14 cellular contexts compared by ENCODE assay signal in the genomic region with DNA sequence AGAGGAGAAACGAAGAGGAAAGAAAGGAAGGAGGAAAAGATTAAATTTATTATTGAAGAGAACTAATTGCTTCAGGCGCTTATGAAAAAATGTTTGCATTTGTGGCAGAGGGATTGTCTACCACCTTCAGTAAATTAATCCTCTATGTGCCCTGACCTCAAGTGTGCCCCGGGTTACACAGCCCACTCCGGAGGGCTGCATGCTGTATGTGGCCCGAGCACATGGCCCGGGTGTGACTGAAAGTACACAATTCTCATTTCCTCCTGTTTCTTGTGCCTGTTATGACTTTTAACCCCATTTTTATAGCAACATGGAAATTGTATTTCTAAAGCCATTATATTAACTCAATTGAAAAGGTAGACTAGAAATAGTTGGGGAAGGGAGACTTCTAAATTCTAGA. TPM values are rescaled to one million over a fixed set of nuclear protein-coding genes. Genes with fewer than 3 reads are reported as not detected.
A peak's percentile ranks its signal among the peaks of the same experiment; 100 is the strongest.
DNase-seq lines count a peak whose midpoint lies in the region; ATAC-seq and TF ChIP-seq lines count a peak whose summit lies in the region.
"Had no signal": no experiment of that assay in that cellular context is flagged by ENCODE, and none has a peak within 500 bp of the region (broad histone marks: within the 10 kb centered on the region; RNA-seq: fewer than 3 reads in every experiment).

No MANE protein-coding gene starts in this region.

- no peak overlapping the region for H3K4me3 Mint-ChIP-seq in mesothelial cell of epicardium
- H3K4me3 Mint-ChIP-seq: activated CD4-positive, alpha-beta T cell treated with anti-CD3 and anti-CD28 coated beads, Interleukin-2, amount 10 ng/mL, durations not matched to agents 24 days and 14 days; H9 had no signal

- no TSS peak for BruUV-seq in PC-3 (replicated peaks; lab: Mats Ljungman, UMichigan)

- no peaks in the 10 kb centered on the region for H3K36me3 ChIP-seq in PC-3 (ENCODE audit: low read depth, low read length)
- peaks cover 5% of the 10 kb centered on the region for H3K36me3 ChIP-seq in brain microvascular endothelial cell (replicated peaks)
- H3K36me3 ChIP-seq in suprapubic skin, result no peaks in the 10 kb centered on the region
- H3K36me3 ChIP-seq: BE2C, sigmoid colon, tibial artery had no signal

- H3K4me1 ChIP-seq in PC-3 (ENCODE audit: insufficient read depth, low read length) (peaks cover 23% of the 10 kb centered on the region), suprapubic skin (peaks cover 33% of the 10 kb centered on the region)
- H3K4me1 ChIP-seq: BE2C had no signal

- TF ChIP-seq EP300 in suprapubic skin (IDR thresholded peaks at IDR 0.05), result no peak

- H3K9me3 Mint-ChIP-seq in mesothelial cell of epicardium, result no peaks in the 10 kb centered on the region
- H3K9me3 Mint-ChIP-seq: activated CD4-positive, alpha-beta T cell treated with anti-CD3 and anti-CD28 coated beads, Interleukin-2, amount 10 ng/mL, durations not matched to agents 24 days and 14 days; H9 had no signal

- TF ChIP-seq CTCF in PC-3 (conservative IDR thresholded peaks at IDR 0.05; ENCODE audit: low read depth, low read length) (no peak), brain microvascular endothelial cell (IDR thresholded peaks at IDR 0.05; ENCODE audit: low read depth, low read length, missing control alignments) (no peak), mesothelial cell of epicardium (IDR thresholded peaks at IDR 0.05; ENCODE audit: unreplicated experiment) (no peak), suprapubic skin (IDR thresholded peaks at IDR 0.05) (no peak)

- peaks cover 4% of the 10 kb centered on the region for H3K36me3 Mint-ChIP-seq in mesothelial cell of epicardium

- DNase-seq in PC-3, result no peak
- DNase-seq in brain microvascular endothelial cell, result no peak
- no peak for DNase-seq in mesothelial cell of epicardium (ENCODE audit: low spot score in 2 of 2, unreplicated experiment in 2 of 2)
- DNase-seq in suprapubic skin (ENCODE audit: low spot score in 2 of 2), result no peak
- no peak for DNase-seq in NCI-H526 treated with DMSO at 0.1 percent for 48 hours (lab: John Stamatoyannopoulos, UW)
- no peak for DNase-seq in UCSD-AML1 (lab: John Stamatoyannopoulos, UW; ENCODE audit: unreplicated experiment)
- no peak for DNase-seq in SW 1271 (lab: John Stamatoyannopoulos, UW)
- DNase-seq: activated CD4-positive, alpha-beta T cell treated with anti-CD3 and anti-CD28 coated beads, Interleukin-2, amount 10 ng/mL, durations not matched to agents 24 days and 14 days; BE2C; H9; NCI-H146; NCI-H446 treated with DMSO at 0.1 percent for 48 hours; sigmoid colon; tibial artery had no signal

- H3K9me2 ChIP-seq in PC-3 (replicated peaks; ENCODE audit: low read length), result no peaks in the 10 kb centered on the region

- H3K4me1 Mint-ChIP-seq in mesothelial cell of epicardium, result peaks cover 79% of the 10 kb centered on the region
- H3K4me1 Mint-ChIP-seq: activated CD4-positive, alpha-beta T cell treated with anti-CD3 and anti-CD28 coated beads, Interleukin-2, amount 10 ng/mL, durations not matched to agents 24 days and 14 days had no signal

- H3K27me3 Mint-ChIP-seq in mesothelial cell of epicardium (ENCODE audit: low read depth), result no peaks in the 10 kb centered on the region

- H3K4me3 ChIP-seq in PC-3 (ENCODE audit: low read length) (no peak overlapping the region), brain microvascular endothelial cell (ENCODE audit: low read depth, low read length) (no peak overlapping the region), suprapubic skin (no peak overlapping the region)
- H3K4me3 ChIP-seq: sigmoid colon, tibial artery had no signal

- peak overlapping the region; percentile 12 for H3K27ac ChIP-seq in PC-3 (ENCODE audit: low read length)
- peak overlapping the region; percentile 23 for H3K27ac ChIP-seq in brain microvascular endothelial cell
- H3K27ac ChIP-seq in suprapubic skin, result peak overlapping the region; percentile 47
- H3K27ac ChIP-seq: sigmoid colon had no signal

- in situ Hi-C loops in brain microvascular endothelial cell (cut with HindIII; ENCODE audit: low pct_ligation_motif_present, low sequenced_read_pairs), result no loop called here

- 0 out of 2 replicates have a peak overlapping the region, but pooled peaks have one; percentile 8 for H2AFZ ChIP-seq in PC-3 (ENCODE audit: low read length)

- intact Hi-C loops in PC-3 (cut with micrococcal nuclease), result no loop called here

- H3K4me2 ChIP-seq in PC-3 (ENCODE audit: low read length), result peak overlapping the region; percentile 38

- 65% methylated on average over 6 of the region's 6 CpGs for WGBS in suprapubic skin

- CTCF ChIA-PET in PC-3 (lab: Charles Lee), result no interaction called here

- H3F3A ChIP-seq in PC-3 (ENCODE audit: low read length, unreplicated experiment), result no peaks in the 10 kb centered on the region

- no peak for TF ChIP-seq POLR2A in suprapubic skin (IDR thresholded peaks at IDR 0.05)

- ATAC-seq in PC-3, result no peak

- peak overlapping the region; percentile 95 for H3K27ac Mint-ChIP-seq in mesothelial cell of epicardium
- H3K27ac Mint-ChIP-seq: activated CD4-positive, alpha-beta T cell treated with anti-CD3 and anti-CD28 coated beads, Interleukin-2, amount 10 ng/mL, durations not matched to agents 24 days and 14 days had no signal

- H3K9me3 ChIP-seq in PC-3 (ENCODE audit: low read length) (no peaks in the 10 kb centered on the region), suprapubic skin (no peaks in the 10 kb centered on the region)
- H3K9me3 ChIP-seq: BE2C, sigmoid colon, tibial artery had no signal

- H3K27me3 ChIP-seq in PC-3 (ENCODE audit: low read length) (no peaks in the 10 kb centered on the region), brain microvascular endothelial cell (replicated peaks) (no peaks in the 10 kb centered on the region), suprapubic skin (no peaks in the 10 kb centered on the region)
- H3K27me3 ChIP-seq: BE2C, sigmoid colon, tibial artery had no signal

- POLR2A ChIA-PET in PC-3 (lab: Charles Lee; ENCODE audit: unreplicated experiment), result no interaction called here

- no peaks in the 10 kb centered on the region for H3K79me2 ChIP-seq in PC-3 (ENCODE audit: low read length)

- no peaks in the 10 kb centered on the region for H4K20me1 ChIP-seq in PC-3 (ENCODE audit: low read length)

- H3K9ac ChIP-seq in PC-3 (ENCODE audit: low read length), result no peak overlapping the region

RNA-seq across cellular contexts. Expression of gene ZEB2, which starts 38.8 kb away (rescaled TPM):
- total RNA-seq in PC-3 (2014; rRNA removed) (0.69 and 1.1 TPM in 2 replicates), mesothelial cell of epicardium (105 to 111 TPM (median 110 TPM) in 3 replicates), suprapubic skin (10 to 100 TPM; 16.3 to 43.7 (median 34.5) TPM)
